1 cellular context compared by ENCODE assay signal in the genomic region with DNA sequence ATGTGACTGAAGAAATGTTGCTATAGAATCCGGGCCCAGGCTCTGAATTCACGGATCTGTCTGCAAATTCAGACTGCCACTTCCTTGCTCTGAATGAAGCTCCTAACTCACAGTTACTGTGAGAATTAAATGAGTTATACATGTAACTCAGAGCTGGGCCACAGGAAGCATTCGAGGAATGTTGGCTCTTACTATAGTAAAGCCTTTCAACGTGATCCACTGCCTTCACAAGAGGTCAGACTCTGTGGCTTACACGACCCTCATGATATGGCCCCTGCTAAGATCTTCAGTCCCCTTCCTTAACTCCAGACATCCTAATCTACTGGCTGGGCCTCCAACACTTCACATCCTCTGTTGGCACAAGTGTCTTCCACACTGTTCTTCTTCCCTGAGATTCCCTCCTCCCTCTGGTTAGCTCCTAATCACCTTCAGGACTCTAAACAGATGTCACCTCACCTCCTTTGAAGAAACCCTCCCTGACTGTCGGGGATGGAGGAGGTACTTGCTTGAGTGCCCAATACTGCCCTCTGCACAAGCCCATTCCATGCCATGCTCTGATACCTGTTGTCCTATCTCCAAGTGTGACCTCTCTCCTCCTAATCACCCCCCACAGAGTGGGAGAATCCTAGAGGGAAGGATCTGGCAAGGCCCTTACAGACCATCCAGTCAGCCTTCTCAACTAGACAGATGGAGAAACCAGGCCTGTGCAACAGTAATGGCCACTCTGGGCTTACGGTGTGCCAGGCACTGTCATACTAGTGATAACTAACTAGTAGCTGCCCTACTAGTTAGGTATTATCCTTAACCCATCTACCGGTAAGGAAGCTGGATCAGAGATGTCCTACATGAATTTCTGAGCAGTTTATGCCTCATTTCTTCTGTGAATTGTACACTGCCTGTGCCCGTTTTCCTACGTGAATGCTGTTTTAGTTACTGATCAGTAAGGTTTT.
TF ChIP-seq lines count a peak whose summit lies in the region.

No MANE protein-coding gene starts in this region.

TF ChIP-seq in endothelial cell of umbilical vein, 7 proteins besides CTCF, POLR2A, EP300 and RAD21:
- TF ChIP-seq FOS (IDR thresholded peaks at IDR 0.05; ENCODE audit: borderline replicate concordance, insufficient read depth, low read length), result no peak
- no peak for TF ChIP-seq MYC (IDR thresholded peaks at IDR 0.05; ENCODE audit: low read depth, low read length)
- TF ChIP-seq JUN (IDR thresholded peaks at IDR 0.05; ENCODE audit: borderline replicate concordance, insufficient read depth, insufficient read length, low read depth), result no peak
- no peak for TF ChIP-seq POLR2AphosphoS5 (IDR thresholded peaks at IDR 0.05; ENCODE audit: insufficient read depth, low read depth, low read length)
- TF ChIP-seq GATA2 (IDR thresholded peaks at IDR 0.05; ENCODE audit: insufficient read depth, insufficient read length, low read depth, low read length), result no peak
- TF ChIP-seq, protein P1, sequence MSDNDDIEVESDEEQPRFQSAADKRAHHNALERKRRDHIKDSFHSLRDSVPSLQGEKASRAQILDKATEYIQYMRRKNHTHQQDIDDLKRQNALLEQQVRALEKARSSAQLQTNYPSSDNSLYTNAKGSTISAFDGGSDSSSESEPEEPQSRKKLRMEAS (IDR thresholded peaks at IDR 0.05; ENCODE audit: insufficient read depth, insufficient read length), result no peak
- TF ChIP-seq EZH2 (IDR thresholded peaks at IDR 0.05; ENCODE audit: borderline replicate concordance, low read depth, low read length, severe bottlenecking), result no peak
